ENCODE assay signal across 6 cellular contexts in genomic region chrX:39661508-39661907, GRCh38.
"Had no signal": no experiment of that assay in that cellular context is flagged by ENCODE, and none has a peak within 500 bp of the region (broad histone marks: within the 10 kb centered on the region; RNA-seq: fewer than 3 reads in every experiment).

No MANE protein-coding gene starts in this region.

- FAIRE-seq: HepG2, HTR-8/SVneo had no signal

- H3K4me1 Mint-ChIP-seq: IgD-negative memory B cell had no signal

- H3K27ac ChIP-seq: HL-60 had no signal

- H3K27ac Mint-ChIP-seq: IgD-negative memory B cell had no signal

- DNase-seq: IMR-90, KBM-7 had no signal

- H3K9me3 Mint-ChIP-seq: IgD-negative memory B cell had no signal

- H3K36me3 Mint-ChIP-seq: IgD-negative memory B cell had no signal

- ATAC-seq: HepG2 had no signal

- H3K4me3 Mint-ChIP-seq: IgD-negative memory B cell had no signal
